ENCODE assay signal across 9 cellular contexts in the genomic region with DNA sequence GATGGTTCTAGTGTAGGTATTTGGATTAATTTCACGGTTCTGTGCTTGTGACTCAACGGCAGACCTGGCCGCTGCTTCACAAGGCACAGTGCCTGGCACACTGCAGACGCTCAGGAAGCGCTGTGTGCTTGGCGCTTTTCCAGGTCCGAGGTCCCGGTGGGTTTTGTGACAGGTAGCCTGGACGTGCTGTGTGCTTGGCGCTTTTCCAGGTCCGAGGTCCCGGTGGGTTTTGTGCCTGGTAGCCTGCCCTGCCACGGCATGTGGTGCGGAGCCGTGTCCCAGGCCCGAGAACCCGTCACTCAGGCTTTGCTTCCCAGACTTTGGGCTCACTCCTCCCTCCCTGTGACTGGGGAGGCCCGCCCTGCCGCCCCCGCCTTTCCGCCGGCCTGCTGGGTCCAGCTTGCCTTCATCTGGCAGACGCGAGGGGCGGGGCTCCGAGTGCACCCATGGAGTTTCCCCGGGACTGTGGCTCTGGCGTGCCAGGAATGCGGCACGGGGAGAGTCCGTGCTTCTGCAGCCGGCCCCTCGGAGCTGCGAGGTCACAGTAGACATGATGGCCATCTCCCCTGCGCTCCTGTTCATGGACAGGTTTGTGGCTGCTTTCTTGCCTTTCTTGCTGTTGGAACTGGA. TPM values are rescaled to one million over a fixed set of nuclear protein-coding genes. Genes with fewer than 3 reads are reported as not detected.
DNase-seq lines count a peak whose midpoint lies in the region; FAIRE-seq and TF ChIP-seq lines count a peak whose summit lies in the region.
"Had no signal": no experiment of that assay in that cellular context is flagged by ENCODE, and none has a peak within 500 bp of the region (broad histone marks: within the 10 kb centered on the region; RNA-seq: fewer than 3 reads in every experiment).

No MANE protein-coding gene starts in this region.

- H3K36me3 ChIP-seq in keratinocyte (ENCODE audit: control insufficient read depth in 2 of 2, extremely low read depth in 1 of 2, insufficient read depth in 2 of 2, low read length in 2 of 2) (no peaks in the 10 kb centered on the region), subcutaneous abdominal adipose tissue (ENCODE audit: control insufficient read depth in 5 of 5, insufficient read depth in 5 of 5, low read length in 5 of 5) (no peaks in the 10 kb centered on the region)

- H3K27ac ChIP-seq in keratinocyte (ENCODE audit: control insufficient read depth, insufficient read depth, low read length) (peak overlapping the region; percentile 56), subcutaneous abdominal adipose tissue (ENCODE audit: low read depth, low read length) (no peak overlapping the region)

- H3K4me2 ChIP-seq in keratinocyte (ENCODE audit: control insufficient read depth, extremely low read depth, insufficient read depth, low read depth, low read length): peak overlapping the region; percentile 85

- no peaks in the 10 kb centered on the region for H3K27me3 ChIP-seq in keratinocyte (ENCODE audit: control insufficient read depth, extremely low read depth, insufficient read depth, low read length)
- H3K27me3 ChIP-seq in subcutaneous abdominal adipose tissue (ENCODE audit: control insufficient read depth in 5 of 5, insufficient read depth in 4 of 5, low read length in 5 of 5): no peaks in the 10 kb centered on the region

- H3K79me2 ChIP-seq in keratinocyte (ENCODE audit: control insufficient read depth, insufficient read depth, low read length): no peaks in the 10 kb centered on the region

- TF ChIP-seq CTCF in keratinocyte (optimal IDR thresholded peaks at IDR 0.05 in 1 of 3, IDR thresholded peaks at IDR 0.05 in 1 of 3, conservative IDR thresholded peaks at IDR 0.05 in 1 of 3; ENCODE audit: extremely low read depth in 1 of 3, insufficient read depth in 2 of 3, low read length in 3 of 3) (no peak), D721Med (IDR thresholded peaks at IDR 0.05; ENCODE audit: insufficient read depth, missing control alignments) (no peak), GM13976 (IDR thresholded peaks at IDR 0.05; ENCODE audit: borderline replicate concordance, control extremely low read depth, extremely low read depth, insufficient read depth, missing control alignments) (no peak)

- peak; percentile 61 for FAIRE-seq in keratinocyte (lab: Jason Lieb, UNC)
- no peak for FAIRE-seq in D721Med (lab: Jason Lieb, UNC)

- peaks cover 24% of the 10 kb centered on the region for H3K4me1 ChIP-seq in keratinocyte (ENCODE audit: control insufficient read depth, extremely low read depth, insufficient read depth, low read length)
- peaks cover 0 to 20% (median 10%) of the 10 kb centered on the region in 5 donors for H3K4me1 ChIP-seq in subcutaneous abdominal adipose tissue (ENCODE audit: control insufficient read depth in 5 of 5, insufficient read depth in 5 of 5, low read length in 5 of 5)

- dilution Hi-C loops in keratinocyte (cut with MboI; ENCODE audit: extremely low pct_ligation_motif_present, low sequenced_read_pairs): no loop called here

- DNase-seq in HCEC 1CT (peak; percentile 68), cerebellum (ENCODE audit: low spot score) (peak; percentile 50), keratinocyte (ENCODE audit: low read depth, low spot score) (peak; percentile 25), D721Med (ENCODE audit: insufficient read length, low spot score) (no peak), SIG-M5 (lab: John Stamatoyannopoulos, UW) (no peak), LoVo (ENCODE audit: low spot score) (no peak), GM13976 (ENCODE audit: low spot score) (no peak)
- DNase-seq: effector CD4-positive, alpha-beta T cell had no signal

- H2AFZ ChIP-seq in keratinocyte (ENCODE audit: control insufficient read depth, low read length): peak overlapping the region; percentile 91

- in situ Hi-C loops in GM13976 (cut with MboI; ENCODE audit: low sequenced_read_pairs, unreplicated experiment): no loop called here

- H3K4me3 ChIP-seq in keratinocyte (ENCODE audit: control insufficient read depth in 2 of 3, extremely low read depth in 1 of 3, insufficient read depth in 2 of 3, low read depth in 1 of 3, low read length in 3 of 3) (peak overlapping the region; percentile 12 to 51 (median 48)), subcutaneous abdominal adipose tissue (ENCODE audit: low read depth in 1 of 5, low read length in 5 of 5) (peak overlapping the region; percentile 29 to 57 (median 43))

- H3K9me3 ChIP-seq in keratinocyte (ENCODE audit: control insufficient read depth, low read depth, low read length) (no peaks in the 10 kb centered on the region), subcutaneous abdominal adipose tissue (ENCODE audit: control insufficient read depth in 5 of 5, low read length in 5 of 5) (no peaks in the 10 kb centered on the region)

- H3K9ac ChIP-seq in keratinocyte (ENCODE audit: control insufficient read depth, extremely low read depth, insufficient read depth, low read length): peak overlapping the region; percentile 65
- peak overlapping the region in 1 of 5 donors; percentile 56 for H3K9ac ChIP-seq in subcutaneous abdominal adipose tissue (ENCODE audit: low read length in 5 of 5)

- H3K9me1 ChIP-seq in keratinocyte (ENCODE audit: control insufficient read depth, extremely low read depth, insufficient read depth, low read length): no peaks in the 10 kb centered on the region

- H4K20me1 ChIP-seq in keratinocyte (ENCODE audit: control insufficient read depth, extremely low read depth, insufficient read depth, low read length): no peaks in the 10 kb centered on the region

RNA-seq across cellular contexts. Expression of gene TBC1D14, which starts 44.2 kb away (rescaled TPM):
- 94.1 TPM for total RNA-seq in cerebellum
- 49.8 to 55.1 TPM (median 52.0 TPM) in 3 replicates for polyA plus RNA-seq in keratinocyte
- polyA plus RNA-seq in keratinocyte (2011; ENCODE audit: low read depth): 33.5 TPM
- 54.8 and 57.0 TPM in 2 replicates for polyA plus RNA-seq in keratinocyte (2011; cell fraction: cytosol; rRNA removed)
- 55.4 and 57.0 TPM in 2 replicates for polyA plus RNA-seq in keratinocyte (2011; cell fraction: nucleus; rRNA removed)
- 38.2 and 59.5 TPM in 2 replicates for polyA plus RNA-seq in keratinocyte (2012; ENCODE audit: low replicate concordance)
- polyA minus RNA-seq in keratinocyte: 50.5 to 53.0 TPM (median 51.1 TPM) in 3 replicates
- 40.3 TPM for polyA minus RNA-seq in keratinocyte (2011; cell fraction: cytosol; rRNA and poly(A)+ RNA removed)
- 31.7 and 48.7 TPM in 2 replicates for polyA minus RNA-seq in keratinocyte (2011; cell fraction: nucleus; rRNA and poly(A)+ RNA removed)

Comparison
In these comparisons a context has a peak if more than half of its experiments do, and no peak if none do; other contexts are left out.
1. DNase-seq: peak in HCEC 1CT (single experiment), cerebellum (single experiment) and keratinocyte (single experiment); none in D721Med (single experiment), SIG-M5 (single experiment), LoVo (single experiment) and GM13976 (single experiment).